In genomic region chr11:13962562-13963168, GRCh38 we compare ENCODE assay signal across 1 cellular context.
TF ChIP-seq lines count a peak whose summit lies in the region.

SPON1 (plus strand) TSS chr11:13962723; CDS start chr11:13962905, 182 bp downstream.

TF ChIP-seq in WTC11, 78 proteins besides CTCF, POLR2A, EP300 and RAD21 (continued from another document):
- TF ChIP-seq, protein P1, sequence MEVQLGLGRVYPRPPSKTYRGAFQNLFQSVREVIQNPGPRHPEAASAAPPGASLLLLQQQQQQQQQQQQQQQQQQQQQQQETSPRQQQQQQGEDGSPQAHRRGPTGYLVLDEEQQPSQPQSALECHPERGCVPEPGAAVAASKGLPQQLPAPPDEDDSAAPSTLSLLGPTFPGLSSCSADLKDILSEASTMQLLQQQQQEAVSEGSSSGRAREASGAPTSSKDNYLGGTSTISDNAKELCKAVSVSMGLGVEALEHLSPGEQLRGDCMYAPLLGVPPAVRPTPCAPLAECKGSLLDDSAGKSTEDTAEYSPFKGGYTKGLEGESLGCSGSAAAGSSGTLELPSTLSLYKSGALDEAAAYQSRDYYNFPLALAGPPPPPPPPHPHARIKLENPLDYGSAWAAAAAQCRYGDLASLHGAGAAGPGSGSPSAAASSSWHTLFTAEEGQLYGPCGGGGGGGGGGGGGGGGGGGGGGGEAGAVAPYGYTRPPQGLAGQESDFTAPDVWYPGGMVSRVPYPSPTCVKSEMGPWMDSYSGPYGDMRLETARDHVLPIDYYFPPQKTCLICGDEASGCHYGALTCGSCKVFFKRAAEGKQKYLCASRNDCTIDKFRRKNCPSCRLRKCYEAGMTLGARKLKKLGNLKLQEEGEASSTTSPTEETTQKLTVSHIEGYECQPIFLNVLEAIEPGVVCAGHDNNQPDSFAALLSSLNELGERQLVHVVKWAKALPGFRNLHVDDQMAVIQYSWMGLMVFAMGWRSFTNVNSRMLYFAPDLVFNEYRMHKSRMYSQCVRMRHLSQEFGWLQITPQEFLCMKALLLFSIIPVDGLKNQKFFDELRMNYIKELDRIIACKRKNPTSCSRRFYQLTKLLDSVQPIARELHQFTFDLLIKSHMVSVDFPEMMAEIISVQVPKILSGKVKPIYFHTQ (CRISPR knock-in tag; IDR thresholded peaks at IDR 0.05), result no peak
- TF ChIP-seq OVOL2 (CRISPR knock-in tag; IDR thresholded peaks at IDR 0.05; ENCODE audit: borderline replicate concordance), result no peak
- TF ChIP-seq, protein P2, sequence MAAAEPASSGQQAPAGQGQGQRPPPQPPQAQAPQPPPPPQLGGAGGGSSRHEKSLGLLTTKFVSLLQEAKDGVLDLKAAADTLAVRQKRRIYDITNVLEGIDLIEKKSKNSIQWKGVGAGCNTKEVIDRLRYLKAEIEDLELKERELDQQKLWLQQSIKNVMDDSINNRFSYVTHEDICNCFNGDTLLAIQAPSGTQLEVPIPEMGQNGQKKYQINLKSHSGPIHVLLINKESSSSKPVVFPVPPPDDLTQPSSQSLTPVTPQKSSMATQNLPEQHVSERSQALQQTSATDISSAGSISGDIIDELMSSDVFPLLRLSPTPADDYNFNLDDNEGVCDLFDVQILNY (CRISPR knock-in tag; IDR thresholded peaks at IDR 0.05), result no peak
- TF ChIP-seq CREM (CRISPR knock-in tag; IDR thresholded peaks at IDR 0.05), result no peak
- TF ChIP-seq MLX (CRISPR knock-in tag; IDR thresholded peaks at IDR 0.05), result no peak
- TF ChIP-seq MYBL2 (CRISPR knock-in tag; IDR thresholded peaks at IDR 0.05), result 0 out of 2 replicates have a peak, but pooled peaks have one; percentile 73
- TF ChIP-seq ESRRA (CRISPR knock-in tag; IDR thresholded peaks at IDR 0.05; ENCODE audit: borderline replicate concordance), result no peak
- TF ChIP-seq GRHL2 (CRISPR knock-in tag; IDR thresholded peaks at IDR 0.05; ENCODE audit: insufficient replicate concordance, severe bottlenecking), result no peak
- TF ChIP-seq, protein P3, sequence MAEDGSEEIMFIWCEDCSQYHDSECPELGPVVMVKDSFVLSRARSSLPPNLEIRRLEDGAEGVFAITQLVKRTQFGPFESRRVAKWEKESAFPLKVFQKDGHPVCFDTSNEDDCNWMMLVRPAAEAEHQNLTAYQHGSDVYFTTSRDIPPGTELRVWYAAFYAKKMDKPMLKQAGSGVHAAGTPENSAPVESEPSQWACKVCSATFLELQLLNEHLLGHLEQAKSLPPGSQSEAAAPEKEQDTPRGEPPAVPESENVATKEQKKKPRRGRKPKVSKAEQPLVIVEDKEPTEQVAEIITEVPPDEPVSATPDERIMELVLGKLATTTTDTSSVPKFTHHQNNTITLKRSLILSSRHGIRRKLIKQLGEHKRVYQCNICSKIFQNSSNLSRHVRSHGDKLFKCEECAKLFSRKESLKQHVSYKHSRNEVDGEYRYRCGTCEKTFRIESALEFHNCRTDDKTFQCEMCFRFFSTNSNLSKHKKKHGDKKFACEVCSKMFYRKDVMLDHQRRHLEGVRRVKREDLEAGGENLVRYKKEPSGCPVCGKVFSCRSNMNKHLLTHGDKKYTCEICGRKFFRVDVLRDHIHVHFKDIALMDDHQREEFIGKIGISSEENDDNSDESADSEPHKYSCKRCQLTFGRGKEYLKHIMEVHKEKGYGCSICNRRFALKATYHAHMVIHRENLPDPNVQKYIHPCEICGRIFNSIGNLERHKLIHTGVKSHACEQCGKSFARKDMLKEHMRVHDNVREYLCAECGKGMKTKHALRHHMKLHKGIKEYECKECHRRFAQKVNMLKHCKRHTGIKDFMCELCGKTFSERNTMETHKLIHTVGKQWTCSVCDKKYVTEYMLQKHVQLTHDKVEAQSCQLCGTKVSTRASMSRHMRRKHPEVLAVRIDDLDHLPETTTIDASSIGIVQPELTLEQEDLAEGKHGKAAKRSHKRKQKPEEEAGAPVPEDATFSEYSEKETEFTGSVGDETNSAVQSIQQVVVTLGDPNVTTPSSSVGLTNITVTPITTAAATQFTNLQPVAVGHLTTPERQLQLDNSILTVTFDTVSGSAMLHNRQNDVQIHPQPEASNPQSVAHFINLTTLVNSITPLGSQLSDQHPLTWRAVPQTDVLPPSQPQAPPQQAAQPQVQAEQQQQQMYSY (CRISPR knock-in tag; IDR thresholded peaks at IDR 0.05), result no peak
- TF ChIP-seq, protein P4, sequence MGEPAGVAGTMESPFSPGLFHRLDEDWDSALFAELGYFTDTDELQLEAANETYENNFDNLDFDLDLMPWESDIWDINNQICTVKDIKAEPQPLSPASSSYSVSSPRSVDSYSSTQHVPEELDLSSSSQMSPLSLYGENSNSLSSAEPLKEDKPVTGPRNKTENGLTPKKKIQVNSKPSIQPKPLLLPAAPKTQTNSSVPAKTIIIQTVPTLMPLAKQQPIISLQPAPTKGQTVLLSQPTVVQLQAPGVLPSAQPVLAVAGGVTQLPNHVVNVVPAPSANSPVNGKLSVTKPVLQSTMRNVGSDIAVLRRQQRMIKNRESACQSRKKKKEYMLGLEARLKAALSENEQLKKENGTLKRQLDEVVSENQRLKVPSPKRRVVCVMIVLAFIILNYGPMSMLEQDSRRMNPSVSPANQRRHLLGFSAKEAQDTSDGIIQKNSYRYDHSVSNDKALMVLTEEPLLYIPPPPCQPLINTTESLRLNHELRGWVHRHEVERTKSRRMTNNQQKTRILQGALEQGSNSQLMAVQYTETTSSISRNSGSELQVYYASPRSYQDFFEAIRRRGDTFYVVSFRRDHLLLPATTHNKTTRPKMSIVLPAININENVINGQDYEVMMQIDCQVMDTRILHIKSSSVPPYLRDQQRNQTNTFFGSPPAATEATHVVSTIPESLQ (CRISPR knock-in tag; IDR thresholded peaks at IDR 0.05), result no peak
- no peak for TF ChIP-seq ZNF423 (CRISPR knock-in tag; IDR thresholded peaks at IDR 0.05)
- TF ChIP-seq E2F1 (CRISPR knock-in tag; IDR thresholded peaks at IDR 0.05), result no peak
- TF ChIP-seq ATF3 (CRISPR knock-in tag; conservative IDR thresholded peaks at IDR 0.05), result no peak
- TF ChIP-seq ATF1 (CRISPR knock-in tag; IDR thresholded peaks at IDR 0.05), result no peak
- TF ChIP-seq ZNF232 (CRISPR knock-in tag; IDR thresholded peaks at IDR 0.05), result no peak
- TF ChIP-seq TCF7 (CRISPR knock-in tag; IDR thresholded peaks at IDR 0.05; ENCODE audit: low read depth), result no peak
- no peak for TF ChIP-seq ZMAT4 (CRISPR knock-in tag; IDR thresholded peaks at IDR 0.05)
- no peak for TF ChIP-seq AFF4 (CRISPR knock-in tag; IDR thresholded peaks at IDR 0.05; ENCODE audit: borderline replicate concordance)
TF ChIP-seq in WTC11: peak in this region for 9.
